In the genomic region with DNA sequence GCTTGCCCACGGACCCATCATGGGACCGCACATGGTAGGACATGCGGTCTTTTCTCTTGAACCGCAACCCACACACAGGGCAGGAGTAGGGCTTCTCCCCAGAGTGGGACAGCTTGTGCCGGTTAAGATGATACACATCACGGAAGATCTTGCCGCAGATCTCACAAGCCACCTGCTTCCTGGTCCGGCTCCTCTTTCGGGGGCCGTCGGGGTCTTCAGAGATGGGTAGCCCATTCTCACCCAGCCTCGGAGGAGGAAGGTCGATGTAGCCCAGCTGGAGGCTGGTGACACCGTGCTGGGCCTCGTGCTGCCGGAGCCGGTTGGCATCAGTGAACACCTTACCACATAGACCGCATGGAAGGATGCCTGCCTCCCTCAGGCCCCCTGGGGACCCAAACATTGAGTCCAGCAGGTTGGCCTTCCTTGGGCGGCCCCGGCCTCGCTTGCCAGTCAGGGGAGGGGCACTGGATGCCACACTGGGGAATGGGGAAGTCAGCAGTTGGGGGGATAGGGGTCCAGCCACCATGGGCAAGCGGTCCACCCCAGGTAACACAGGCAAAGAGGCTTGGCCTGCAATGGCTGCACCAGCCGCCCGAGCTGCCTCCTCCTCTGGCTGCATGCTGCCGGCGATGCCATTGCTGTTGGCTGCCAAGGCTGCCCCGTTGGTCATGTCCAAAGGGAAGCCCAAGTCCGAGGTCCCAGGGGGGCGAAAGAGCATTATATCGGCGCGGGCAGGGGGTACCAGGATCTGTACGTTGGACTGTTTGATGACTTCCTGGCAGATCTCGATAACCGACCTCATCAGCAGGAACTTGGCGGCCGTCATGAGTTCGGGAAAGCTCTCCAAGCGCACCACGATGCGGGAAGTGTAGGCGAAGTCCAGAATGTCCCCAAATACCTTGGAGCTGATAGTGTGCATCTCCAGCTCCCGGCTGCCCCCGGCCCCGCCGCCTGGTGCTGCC, we compare ENCODE assay signal across 9 cellular contexts. TPM values are rescaled to one million over a fixed set of nuclear protein-coding genes. Genes with fewer than 3 reads are reported as not detected.
DNase-seq lines count a peak whose midpoint lies in the region; ATAC-seq and TF ChIP-seq lines count a peak whose summit lies in the region.
"Had no signal": no experiment of that assay in that cellular context is flagged by ENCODE, and none has a peak within 500 bp of the region (broad histone marks: within the 10 kb centered on the region; RNA-seq: fewer than 3 reads in every experiment).

No MANE protein-coding gene starts in this region.

- H3K9me3 Mint-ChIP-seq in activated CD4-positive, alpha-beta T cell treated with anti-CD3 and anti-CD28 coated beads, Interleukin-2, amount 10 ng/mL, durations not matched to agents 24 days and 14 days = no peaks in the 10 kb centered on the region

- no peak for TF ChIP-seq CTCF in tibial nerve (IDR thresholded peaks at IDR 0.05)

- peaks cover 54% of the 10 kb centered on the region for H3K36me3 Mint-ChIP-seq in activated CD4-positive, alpha-beta T cell treated with anti-CD3 and anti-CD28 coated beads, Interleukin-2, amount 10 ng/mL, durations not matched to agents 24 days and 14 days (ENCODE audit: low read depth)

- H3K4me3 ChIP-seq in endocrine pancreas (ENCODE audit: control insufficient read depth, insufficient read depth, low read length) (no peak overlapping the region), muscle layer of duodenum (ENCODE audit: low read depth in 1 of 2, low read length in 2 of 2) (peak overlapping the region; percentile 34 to 81), tibial nerve (peak overlapping the region; percentile 52 to 81 (median 74))

- TF ChIP-seq EP300 in tibial nerve (IDR thresholded peaks at IDR 0.05) = no peak

- peak overlapping the region; percentile 93 for H3K4me3 Mint-ChIP-seq in activated CD4-positive, alpha-beta T cell treated with anti-CD3 and anti-CD28 coated beads, Interleukin-2, amount 10 ng/mL, durations not matched to agents 24 days and 14 days

- H3K27ac ChIP-seq in muscle layer of duodenum (ENCODE audit: low read length) (peak overlapping the region; percentile 49), tibial nerve (peak overlapping the region; percentile 74 to 88 (median 87))
- H3K27ac ChIP-seq: foreskin keratinocyte had no signal

- ATAC-seq in HG02840 (IDR thresholded peaks at IDR 0.05; ENCODE audit: low FRiP score, unreplicated experiment) = no peak
- no peak for ATAC-seq in GM21367 (IDR thresholded peaks at IDR 0.05; ENCODE audit: unreplicated experiment)

- DNase-seq in NOMO-1 treated with DMSO at 0.1 percent for 48 hours (lab: John Stamatoyannopoulos, UW; ENCODE audit: unreplicated experiment) (peak; percentile 5), NOMO-1 (lab: John Stamatoyannopoulos, UW; ENCODE audit: unreplicated experiment in 2 of 2) (no peak), tibial nerve (ENCODE audit: low spot score in 2 of 2) (peak; percentile 49 to 51)
- peak; percentile 76 for DNase-seq in activated CD4-positive, alpha-beta T cell treated with anti-CD3 and anti-CD28 coated beads, Interleukin-2, amount 10 ng/mL, durations not matched to agents 24 days and 14 days

- intact Hi-C loops in activated CD4-positive, alpha-beta T cell treated with anti-CD3 and anti-CD28 coated beads, Interleukin-2, amount 10 ng/mL, durations not matched to agents 24 days and 14 days (cut with micrococcal nuclease) = loop anchor here (2.0 to 10.0 kb wide), 3 partner anchors 132 to 260 kb away; partner anchors contain the start of genes EIF4ENIF1, LIMK2 and SMTN

- H3K4me1 Mint-ChIP-seq in activated CD4-positive, alpha-beta T cell treated with anti-CD3 and anti-CD28 coated beads, Interleukin-2, amount 10 ng/mL, durations not matched to agents 24 days and 14 days = peaks cover 46% of the 10 kb centered on the region

- H3K27ac Mint-ChIP-seq in activated CD4-positive, alpha-beta T cell treated with anti-CD3 and anti-CD28 coated beads, Interleukin-2, amount 10 ng/mL, durations not matched to agents 24 days and 14 days = peak overlapping the region; percentile 92

- TF ChIP-seq POLR2A in tibial nerve (IDR thresholded peaks at IDR 0.05) = no peak

- 37 to 39% methylated on average over 40 to 42 of the region's 46 CpGs for WGBS in tibial nerve, 2 donors

- H3K27me3 ChIP-seq in endocrine pancreas (ENCODE audit: control insufficient read depth, insufficient read depth, low read length) = no peaks in the 10 kb centered on the region
- no peaks in the 10 kb centered on the region for H3K27me3 ChIP-seq in muscle layer of duodenum (ENCODE audit: low read depth, low read length)
- no peaks in the 10 kb centered on the region for H3K27me3 ChIP-seq in tibial nerve
- H3K27me3 ChIP-seq: foreskin keratinocyte had no signal

- H3K4me1 ChIP-seq in endocrine pancreas (ENCODE audit: control insufficient read depth, insufficient read depth, low read length) (no peaks in the 10 kb centered on the region), muscle layer of duodenum (ENCODE audit: control insufficient read depth in 1 of 2, insufficient read depth in 2 of 2, low read length in 2 of 2) (peaks cover 18 to 56% of the 10 kb centered on the region in 2 donors), tibial nerve (peaks cover 4 to 66% (median 36%) of the 10 kb centered on the region in 4 donors)

- no peaks in the 10 kb centered on the region for H3K9me3 ChIP-seq in endocrine pancreas (ENCODE audit: control insufficient read depth, low read length)
- H3K9me3 ChIP-seq in muscle layer of duodenum (ENCODE audit: control insufficient read depth in 1 of 2, low read length in 2 of 2) = no peaks in the 10 kb centered on the region
- H3K9me3 ChIP-seq in tibial nerve = no peaks in the 10 kb centered on the region

- no peaks in the 10 kb centered on the region for H3K27me3 Mint-ChIP-seq in activated CD4-positive, alpha-beta T cell treated with anti-CD3 and anti-CD28 coated beads, Interleukin-2, amount 10 ng/mL, durations not matched to agents 24 days and 14 days

- H3K9ac ChIP-seq in endocrine pancreas (ENCODE audit: control insufficient read depth, insufficient read depth, low read length) = peak overlapping the region; percentile 57

- H3K36me3 ChIP-seq in endocrine pancreas (ENCODE audit: control insufficient read depth, insufficient read depth, low read length) = no peaks in the 10 kb centered on the region
- peaks cover 21 to 28% of the 10 kb centered on the region in 2 donors for H3K36me3 ChIP-seq in muscle layer of duodenum (ENCODE audit: control insufficient read depth in 1 of 2, insufficient read depth in 2 of 2, low read length in 2 of 2)
- peaks cover 0 to 32% (median 0%) of the 10 kb centered on the region in 3 donors for H3K36me3 ChIP-seq in tibial nerve

RNA-seq across cellular contexts. Expression of gene PATZ1, which starts 1.5 kb away (rescaled TPM):
- 33.8 and 34.7 TPM in 2 replicates for total RNA-seq in activated CD4-positive, alpha-beta T cell treated with anti-CD3 and anti-CD28 coated beads, Interleukin-2, amount 10 ng/mL, durations not matched to agents 24 days and 14 days
- total RNA-seq in tibial nerve = 10 to 100 TPM; 27.1 to 33.5 (median 31.3) TPM

RNA-seq across cellular contexts. Expression of gene PIK3IP1, which starts 52.4 kb away (rescaled TPM):
- total RNA-seq in activated CD4-positive, alpha-beta T cell treated with anti-CD3 and anti-CD28 coated beads, Interleukin-2, amount 10 ng/mL, durations not matched to agents 24 days and 14 days = 12.4 TPM in 2 replicates
- total RNA-seq in tibial nerve = 100 to 1,000 TPM in 1 of 4 donors, 10 to 100 TPM in 3; 54.8 to 106 (median 80.5) TPM

RNA-seq across cellular contexts. Expression of gene DRG1, which starts 54.8 kb away (rescaled TPM):
- 114 and 117 TPM in 2 replicates for total RNA-seq in activated CD4-positive, alpha-beta T cell treated with anti-CD3 and anti-CD28 coated beads, Interleukin-2, amount 10 ng/mL, durations not matched to agents 24 days and 14 days
- total RNA-seq in tibial nerve = 10 to 100 TPM; 35.9 to 86.7 (median 51.9) TPM

Comparison
In these comparisons a context has a peak if more than half of its experiments do, and no peak if none do; other contexts are left out.
1. DNase-seq: peak in NOMO-1 treated with DMSO at 0.1 percent for 48 hours (single experiment), activated CD4-positive, alpha-beta T cell treated with anti-CD3 and anti-CD28 coated beads, Interleukin-2, amount 10 ng/mL, durations not matched to agents 24 days and 14 days (single experiment) and tibial nerve (2 of 2); none in NOMO-1 (0 of 2).